ENCODE assay signal across 8 cellular contexts in the genomic region with DNA sequence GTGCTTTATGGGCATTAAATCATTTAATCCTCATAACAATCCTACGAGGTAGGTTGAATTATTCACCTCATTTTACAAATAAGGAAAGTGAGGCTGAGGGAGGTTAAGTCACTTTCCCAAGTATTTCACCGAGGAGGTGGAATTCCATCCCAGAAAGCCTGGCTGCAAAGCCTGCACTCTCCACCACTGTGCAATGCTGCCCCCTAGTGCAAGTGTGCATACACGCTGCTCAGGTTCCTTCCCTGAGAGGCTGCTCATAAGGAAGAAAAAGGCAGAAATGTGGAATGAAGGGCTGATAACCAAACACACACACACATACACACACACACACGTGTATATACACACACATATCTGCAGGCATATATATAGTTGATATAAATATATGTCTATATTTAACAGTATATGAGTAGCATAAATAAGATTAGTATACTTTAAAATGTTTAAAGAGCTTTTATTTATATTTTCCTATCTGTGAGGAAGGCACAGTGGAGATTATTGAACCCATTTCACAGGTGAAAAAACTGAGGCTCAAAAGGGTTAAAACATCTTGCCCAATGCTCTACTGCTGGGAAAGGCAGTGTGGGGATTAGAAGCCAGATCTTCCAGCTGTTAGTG.
DNase-seq lines count a peak whose midpoint lies in the region; ATAC-seq and TF ChIP-seq lines count a peak whose summit lies in the region.

No MANE protein-coding gene starts in this region.

- H3K4me3 ChIP-seq in ACC112 (ENCODE audit: low read depth, low read length) = no peak overlapping the region

- intact Hi-C loops in posterior cingulate gyrus (cut with DNase I) = loop anchor here (1.0 to 5.0 kb wide), 2 partner anchors 385 to 701 kb away; no protein-coding TSS in a partner anchor

- in situ Hi-C loops in G401 (cut with HindIII; ENCODE audit: low sequenced_read_pairs) = no loop called here

- peak overlapping the region; percentile 73 for H2AFZ ChIP-seq in ACC112 (ENCODE audit: low read length, unreplicated experiment)

- no peaks in the 10 kb centered on the region for H3K36me3 ChIP-seq in ACC112 (ENCODE audit: insufficient read depth, low read length)

- peak; percentile 99 for TF ChIP-seq CTCF in VCaP (conservative IDR thresholded peaks at IDR 0.05)

- DNase-seq in G401 (ENCODE audit: low spot score) (peak; percentile 49), NCI-H1436 treated with DMSO at 0.1 percent for 48 hours (lab: John Stamatoyannopoulos, UW) (peak; percentile 18), globus pallidus (ENCODE audit: low spot score) (peak; percentile 46), posterior cingulate gyrus (peak; percentile 46 to 95 (median 78))

- H3K4me1 ChIP-seq in ACC112 (ENCODE audit: control insufficient read depth, insufficient read depth, low read length, unreplicated experiment) = no peaks in the 10 kb centered on the region

- peaks cover 4% of the 10 kb centered on the region for H3K27me3 ChIP-seq in ACC112 (ENCODE audit: insufficient read depth, low read length)

- H3K27ac ChIP-seq in ACC112 (ENCODE audit: low read depth, low read length) (no peak overlapping the region), VCaP (peak overlapping the region; percentile 10; the same call in 1 of the 2 replicates)

- ATAC-seq in HG02571 (IDR thresholded peaks at IDR 0.05; ENCODE audit: unreplicated experiment) (peak; percentile 60), GM19455 (IDR thresholded peaks at IDR 0.05; ENCODE audit: unreplicated experiment) (no peak)

- H3K79me2 ChIP-seq in ACC112 (ENCODE audit: control insufficient read depth, insufficient read depth, low read length, unreplicated experiment) = no peaks in the 10 kb centered on the region

Comparison
In these comparisons a context has a peak if more than half of its experiments do, and no peak if none do; other contexts are left out.
1. DNase-seq: peak in every context shown above with its lines; median percentile 78 in posterior cingulate gyrus; 49 in G401; 46 in globus pallidus; 18 in NCI-H1436 treated with DMSO at 0.1 percent for 48 hours.